Comparison of ENCODE assay signal across 6 cellular contexts in the genomic region with DNA sequence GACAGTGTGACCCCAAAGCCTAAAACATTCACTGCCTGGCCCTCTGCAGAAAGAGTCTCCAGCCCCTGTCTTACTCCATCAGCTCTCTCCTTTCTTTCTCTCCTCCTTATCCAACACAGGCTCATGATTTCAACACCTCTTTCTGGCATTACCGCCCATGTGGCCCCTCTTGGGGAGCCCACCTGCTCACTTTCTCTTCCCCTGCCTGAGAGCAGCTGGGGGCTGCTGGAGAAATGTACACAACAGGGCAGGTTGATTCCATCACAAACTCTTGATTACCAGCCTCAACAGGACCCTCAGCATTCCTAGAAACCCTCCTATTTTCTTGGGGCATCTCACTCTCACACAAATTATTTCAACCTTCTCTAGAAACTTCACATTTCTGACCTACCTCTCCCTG.
"Had no signal": no experiment of that assay in that cellular context is flagged by ENCODE, and none has a peak within 500 bp of the region (broad histone marks: within the 10 kb centered on the region; RNA-seq: fewer than 3 reads in every experiment).

No MANE protein-coding gene starts in this region.

- H3K27ac ChIP-seq: GM23248, HL-60 had no signal

- H3K9ac ChIP-seq: GM23248 had no signal

- ATAC-seq: HepG2 had no signal

- H3K4me3 ChIP-seq: GM23248 had no signal

- H2AFZ ChIP-seq: GM23248 had no signal

- DNase-seq: GM23248, GOT3, H7, HCEC 1CT had no signal
